ENCODE assay signal across 38 cellular contexts in genomic region chr5:151931260-151931659, GRCh38. TPM values are rescaled to one million over a fixed set of nuclear protein-coding genes. Genes with fewer than 3 reads are reported as not detected.
"Had no signal": no experiment of that assay in that cellular context is flagged by ENCODE, and none has a peak within 500 bp of the region (broad histone marks: within the 10 kb centered on the region; RNA-seq: fewer than 3 reads in every experiment).

No MANE protein-coding gene starts in this region.

- H3K4me1 ChIP-seq: gastroesophageal sphincter, psoas muscle, uterus had no signal

- H3K4me1 Mint-ChIP-seq: activated naive CD8-positive, alpha-beta T cell treated with anti-CD3 and anti-CD28 coated beads, Interleukin-2, amount 10 ng/mL, durations not matched to agents 7 days and 5 days; stimulated activated memory B cell treated with anti-CD40 and anti-IgM and Interleukin-4, amounts not matched to agents 10 μg/mL and 1 μg/mL and 100 μg/mL, for 72 hours; stimulated activated naive CD8-positive, alpha-beta T cell treated with anti-CD3 and anti-CD28 coated beads, Interleukin-15, amount 100 ng/mL, for 72 hours had no signal

- H3K4me3 Mint-ChIP-seq: activated naive CD4-positive, alpha-beta T cell treated with anti-CD3 and anti-CD28 coated beads for 36 hours; activated naive CD8-positive, alpha-beta T cell treated with anti-CD3 and anti-CD28 coated beads, Interleukin-2, amount 10 ng/mL, durations not matched to agents 7 days and 5 days; naive thymus-derived CD4-positive, alpha-beta T cell; stimulated activated memory B cell treated with anti-CD40 and anti-IgM and Interleukin-4, amounts not matched to agents 10 μg/mL and 1 μg/mL and 100 μg/mL, for 72 hours; stimulated activated naive CD8-positive, alpha-beta T cell treated with anti-CD3 and anti-CD28 coated beads, Interleukin-15, amount 100 ng/mL, for 72 hours; type B pancreatic cell had no signal

- H3K27me3 Mint-ChIP-seq: stimulated activated naive CD8-positive, alpha-beta T cell treated with anti-CD3 and anti-CD28 coated beads, Interleukin-15, amount 100 ng/mL, for 72 hours had no signal

- H3K4me3 ChIP-seq: gastroesophageal sphincter, ovary, psoas muscle, smooth muscle cell, uterus had no signal

- DNase-seq: activated CD4-positive, alpha-beta T cell treated with anti-CD3 and anti-CD28 coated beads for 48 hours; activated CD4-positive, alpha-beta T cell treated with anti-CD3 and anti-CD28 coated beads, Interleukin-2, amount 50 U/mL, for 48 hours; activated CD8-positive, alpha-beta memory T cell treated with anti-CD3 and anti-CD28 coated beads for 24 hours; activated effector memory CD4-positive, alpha-beta T cell treated with Interleukin-2 at 50 U/mL for 16 hours; activated naive CD4-positive, alpha-beta T cell treated with anti-CD3 and anti-CD28 coated beads for 36 hours; activated naive CD8-positive, alpha-beta T cell treated with anti-CD3 and anti-CD28 coated beads, Interleukin-2, amount 10 ng/mL, durations not matched to agents 7 days and 5 days; amniotic stem cell; brain microvascular endothelial cell; hippocampal formation; kidney; left colon; midbrain; naive thymus-derived CD4-positive, alpha-beta T cell; ovary; psoas muscle; stimulated activated CD4-positive, alpha-beta T cell treated with anti-CD3 and anti-CD28 coated beads, Interleukin-1b, Interleukin-23, amount 100 ng/mL, for 48 hours; stimulated activated CD4-positive, alpha-beta T cell treated with anti-CD3 and anti-CD28 coated beads, Interleukin-4, amount 100 ng/mL, for 4 hours; stimulated activated CD8-positive, alpha-beta memory T cell treated with anti-CD3 and anti-CD28 coated beads, Interleukin-4, amount 100 ng/mL, for 48 hours; stimulated activated naive CD8-positive, alpha-beta T cell treated with anti-CD3 and anti-CD28 coated beads, Interleukin-15, amount 100 ng/mL, for 72 hours; substantia nigra; T-helper 9 cell; uterus had no signal

- H3K27me3 ChIP-seq: brain microvascular endothelial cell, ovary had no signal

- H3K9me3 ChIP-seq: ovary had no signal

- ATAC-seq: activated CD4-positive, CD25-positive, alpha-beta regulatory T cell treated with anti-CD3 and anti-CD28 coated beads, Interleukin-2, amount 50 U/mL, for 24 hours; gastroesophageal sphincter; left colon; naive thymus-derived CD4-positive, alpha-beta T cell; psoas muscle; stimulated activated memory B cell treated with anti-CD40 and anti-IgM and Interleukin-4, amounts not matched to agents 10 μg/mL and 1 μg/mL and 100 μg/mL, for 72 hours; stimulated activated naive CD8-positive, alpha-beta T cell treated with anti-CD3 and anti-CD28 coated beads, Interleukin-15, amount 100 ng/mL, for 72 hours had no signal

- H3K4me2 ChIP-seq: smooth muscle cell had no signal

- H3K27ac ChIP-seq: brain microvascular endothelial cell, gastroesophageal sphincter, ovary, psoas muscle, uterus, VCaP had no signal

- FAIRE-seq: astrocyte, endothelial cell of umbilical vein, kidney, TTC549 had no signal

- H3K27ac Mint-ChIP-seq: activated naive CD4-positive, alpha-beta T cell treated with anti-CD3 and anti-CD28 coated beads for 36 hours; activated naive CD8-positive, alpha-beta T cell treated with anti-CD3 and anti-CD28 coated beads, Interleukin-2, amount 10 ng/mL, durations not matched to agents 7 days and 5 days; naive thymus-derived CD4-positive, alpha-beta T cell; stimulated activated memory B cell treated with anti-CD40 and anti-IgM and Interleukin-4, amounts not matched to agents 10 μg/mL and 1 μg/mL and 100 μg/mL, for 72 hours; stimulated activated naive CD8-positive, alpha-beta T cell treated with anti-CD3 and anti-CD28 coated beads, Interleukin-15, amount 100 ng/mL, for 72 hours; type B pancreatic cell had no signal

- H3K36me3 Mint-ChIP-seq: activated naive CD8-positive, alpha-beta T cell treated with anti-CD3 and anti-CD28 coated beads, Interleukin-2, amount 10 ng/mL, durations not matched to agents 7 days and 5 days; type B pancreatic cell had no signal

- H3K36me3 ChIP-seq: brain microvascular endothelial cell, gastroesophageal sphincter, ovary, uterus had no signal

RNA-seq across cellular contexts. Expression of gene GLRA1, which starts 6.6 kb away (rescaled TPM):
- total RNA-seq: activated naive CD4-positive, alpha-beta T cell treated with anti-CD3 and anti-CD28 coated beads for 36 hours; activated naive CD8-positive, alpha-beta T cell treated with anti-CD3 and anti-CD28 coated beads, Interleukin-2, amount 10 ng/mL, durations not matched to agents 7 days and 5 days; astrocyte; cardiac septum; endothelial cell of umbilical vein; fibroblast of lung; fibroblast of villous mesenchyme; gastroesophageal sphincter; kidney; left colon; lower leg skin; naive thymus-derived CD4-positive, alpha-beta T cell; ovary; psoas muscle; smooth muscle cell; uterus had no signal
- polyA plus RNA-seq: endothelial cell of umbilical vein; esophagus; fibroblast of lung; naive thymus-derived CD4-positive, alpha-beta T cell; neural cell; ovary; psoas muscle; smooth muscle cell; thymus had no signal
